20 cellular contexts compared by ENCODE assay signal in genomic region chr10:34145751-34146150, GRCh38.
A peak's percentile ranks its signal among the peaks of the same experiment; 100 is the strongest.
DNase-seq lines count a peak whose midpoint lies in the region; ATAC-seq, FAIRE-seq and TF ChIP-seq lines count a peak whose summit lies in the region.
"Had no signal": no experiment of that assay in that cellular context is flagged by ENCODE, and none has a peak within 500 bp of the region (broad histone marks: within the 10 kb centered on the region; RNA-seq: fewer than 3 reads in every experiment).

No MANE protein-coding gene starts in this region.

- TF ChIP-seq POLR2A in gastroesophageal sphincter (IDR thresholded peaks at IDR 0.05), result no peak

- no peak overlapping the region for H3K4me3 Mint-ChIP-seq in activated T-cell treated with anti-CD3 and anti-CD28 coated beads, Interleukin-2, amount 50 U/mL, for 4 hours
- no peak overlapping the region for H3K4me3 Mint-ChIP-seq in activated T-cell treated with anti-CD3 and anti-CD28 coated beads, Interleukin-2, amount 50 U/mL, for 24 hours
- H3K4me3 Mint-ChIP-seq: activated naive CD4-positive, alpha-beta T cell treated with anti-CD3 and anti-CD28 coated beads, Interleukin-2, amount 50 U/mL, for 24 hours; B cell had no signal

- peak; percentile 31 for FAIRE-seq in GM19239 (lab: Jason Lieb, UNC)
- FAIRE-seq: D721Med had no signal

- TF ChIP-seq CTCF in fibroblast of the aortic adventitia (IDR thresholded peaks at IDR 0.05; ENCODE audit: insufficient read depth, low read length), result no peak
- no peak for TF ChIP-seq CTCF in retinal pigment epithelial cell (conservative IDR thresholded peaks at IDR 0.05; ENCODE audit: low read depth, low read length)
- no peak for TF ChIP-seq CTCF in gastroesophageal sphincter (IDR thresholded peaks at IDR 0.05)

- 68 to 71% methylated on average over 3 of the region's 3 CpGs for WGBS in gastroesophageal sphincter (ENCODE audit: low coverage in 1 of 2), 2 donors

- no peak overlapping the region for H3K27ac ChIP-seq in gastroesophageal sphincter
- H3K27ac ChIP-seq: breast epithelium, esophagus muscularis mucosa had no signal

- no peaks in the 10 kb centered on the region for H3K9me3 ChIP-seq in adipocyte (ENCODE audit: control insufficient read depth, low read length)
- H3K9me3 ChIP-seq in gastroesophageal sphincter, result no peaks in the 10 kb centered on the region
- H3K9me3 ChIP-seq: breast epithelium, esophagus muscularis mucosa had no signal

- no peak overlapping the region for H3K9ac ChIP-seq in adipocyte (ENCODE audit: low read length)

- no peak for ATAC-seq in gastroesophageal sphincter
- no peak for ATAC-seq in GM19467 (IDR thresholded peaks at IDR 0.05; ENCODE audit: unreplicated experiment)
- ATAC-seq in activated T-cell treated with anti-CD3 and anti-CD28 coated beads, Interleukin-2, amount 50 U/mL, for 4 hours, result no peak
- ATAC-seq: left cardiac atrium had no signal

- no peaks in the 10 kb centered on the region for H3K36me3 ChIP-seq in adipocyte (ENCODE audit: control insufficient read depth, insufficient read depth, low read length, severe bottlenecking)
- H3K36me3 ChIP-seq in gastroesophageal sphincter, result no peaks in the 10 kb centered on the region
- H3K36me3 ChIP-seq: breast epithelium, esophagus muscularis mucosa had no signal

- peaks cover 3% of the 10 kb centered on the region for H3K4me1 ChIP-seq in adipocyte (ENCODE audit: control insufficient read depth, insufficient read depth, low read length)
- H3K4me1 ChIP-seq in gastroesophageal sphincter, result no peaks in the 10 kb centered on the region
- H3K4me1 ChIP-seq: breast epithelium, esophagus muscularis mucosa had no signal

- DNase-seq in GM19239 (ENCODE audit: insufficient read length, low spot score) (no peak), adipocyte (ENCODE audit: low read depth) (peak; percentile 64), fibroblast of the aortic adventitia (ENCODE audit: low read depth) (peak; percentile 42), retinal pigment epithelial cell (ENCODE audit: low read depth) (peak; percentile 25)
- no peak for DNase-seq in activated T-cell treated with anti-CD3 and anti-CD28 coated beads, Interleukin-2, amount 50 U/mL, for 4 hours
- no peak for DNase-seq in activated T-cell treated with anti-CD3 and anti-CD28 coated beads, Interleukin-2, amount 50 U/mL, for 24 hours
- DNase-seq: activated CD4-positive, alpha-beta T cell treated with anti-CD3 and anti-CD28 coated beads, Interleukin-2, amount 50 U/mL, for 4 hours; left cardiac atrium; NCI-H1436; NK-92 treated with Interleukin-12 subunit alpha and Interleukin-12 subunit beta, amount 100 ng/mL, for 24 hours; occipital lobe; stimulated activated CD4-positive, alpha-beta T cell treated with anti-CD3 and anti-CD28 coated beads, Interleukin-4, amount 100 ng/mL, for 1 hour; T-helper 1 cell had no signal

- no peaks in the 10 kb centered on the region for H3K27me3 Mint-ChIP-seq in activated T-cell treated with anti-CD3 and anti-CD28 coated beads, Interleukin-2, amount 50 U/mL, for 4 hours (ENCODE audit: low read depth)
- peaks cover 10% of the 10 kb centered on the region for H3K27me3 Mint-ChIP-seq in activated T-cell treated with anti-CD3 and anti-CD28 coated beads, Interleukin-2, amount 50 U/mL, for 24 hours
- H3K27me3 Mint-ChIP-seq: B cell had no signal

- no peak for TF ChIP-seq EP300 in gastroesophageal sphincter (IDR thresholded peaks at IDR 0.05)

- H3K9me3 Mint-ChIP-seq in activated T-cell treated with anti-CD3 and anti-CD28 coated beads, Interleukin-2, amount 50 U/mL, for 4 hours, result no peaks in the 10 kb centered on the region
- H3K9me3 Mint-ChIP-seq in activated T-cell treated with anti-CD3 and anti-CD28 coated beads, Interleukin-2, amount 50 U/mL, for 24 hours, result no peaks in the 10 kb centered on the region

- no peaks in the 10 kb centered on the region for H3K4me1 Mint-ChIP-seq in activated T-cell treated with anti-CD3 and anti-CD28 coated beads, Interleukin-2, amount 50 U/mL, for 4 hours (ENCODE audit: low read depth)
- H3K4me1 Mint-ChIP-seq in activated T-cell treated with anti-CD3 and anti-CD28 coated beads, Interleukin-2, amount 50 U/mL, for 24 hours (ENCODE audit: low read depth), result peaks cover 3% of the 10 kb centered on the region
- H3K4me1 Mint-ChIP-seq: activated naive CD4-positive, alpha-beta T cell treated with anti-CD3 and anti-CD28 coated beads, Interleukin-2, amount 50 U/mL, for 24 hours; B cell had no signal

- H3K27ac Mint-ChIP-seq in activated T-cell treated with anti-CD3 and anti-CD28 coated beads, Interleukin-2, amount 50 U/mL, for 24 hours, result no peak overlapping the region
- H3K27ac Mint-ChIP-seq: activated naive CD4-positive, alpha-beta T cell treated with anti-CD3 and anti-CD28 coated beads, Interleukin-2, amount 50 U/mL, for 24 hours; B cell had no signal

- no peaks in the 10 kb centered on the region for H3K27me3 ChIP-seq in adipocyte (replicated peaks; ENCODE audit: control insufficient read depth, insufficient read depth, low read length)
- H3K27me3 ChIP-seq in gastroesophageal sphincter, result no peaks in the 10 kb centered on the region
- H3K27me3 ChIP-seq: breast epithelium, esophagus muscularis mucosa had no signal

- no peaks in the 10 kb centered on the region for H3K36me3 Mint-ChIP-seq in activated T-cell treated with anti-CD3 and anti-CD28 coated beads, Interleukin-2, amount 50 U/mL, for 4 hours (ENCODE audit: insufficient read depth)
- H3K36me3 Mint-ChIP-seq in activated T-cell treated with anti-CD3 and anti-CD28 coated beads, Interleukin-2, amount 50 U/mL, for 24 hours (ENCODE audit: low read depth), result no peaks in the 10 kb centered on the region
- H3K36me3 Mint-ChIP-seq: activated naive CD4-positive, alpha-beta T cell treated with anti-CD3 and anti-CD28 coated beads, Interleukin-2, amount 50 U/mL, for 24 hours had no signal

- H3K4me3 ChIP-seq in adipocyte (ENCODE audit: low read length), result no peak overlapping the region
- H3K4me3 ChIP-seq in fibroblast of the aortic adventitia (ENCODE audit: low read depth, low read length), result no peak overlapping the region
- H3K4me3 ChIP-seq in retinal pigment epithelial cell (ENCODE audit: low read length), result no peak overlapping the region
- H3K4me3 ChIP-seq in gastroesophageal sphincter, result no peak overlapping the region
- H3K4me3 ChIP-seq: breast epithelium, esophagus muscularis mucosa had no signal

Comparison
In these comparisons a context has a peak if more than half of its experiments do, and no peak if none do; other contexts are left out.
1. DNase-seq: peak in adipocyte (single experiment), fibroblast of the aortic adventitia (single experiment) and retinal pigment epithelial cell (single experiment); none in GM19239 (single experiment), activated T-cell treated with anti-CD3 and anti-CD28 coated beads, Interleukin-2, amount 50 U/mL, for 4 hours (single experiment) and activated T-cell treated with anti-CD3 and anti-CD28 coated beads, Interleukin-2, amount 50 U/mL, for 24 hours (single experiment).